In genomic region chr2:113273031-113273551, GRCh38 we compare ENCODE assay signal across 1 cellular context.
TF ChIP-seq lines count a peak whose summit lies in the region.

No MANE protein-coding gene starts in this region.

TF ChIP-seq in GM12878, 131 proteins besides CTCF, POLR2A, EP300 and RAD21 (continued from another document):
- no peak for TF ChIP-seq BCLAF1 (IDR thresholded peaks at IDR 0.05)
- TF ChIP-seq SP1 (IDR thresholded peaks at IDR 0.05; ENCODE audit: low read depth, low read length): no peak
- TF ChIP-seq MEF2B (IDR thresholded peaks at IDR 0.05; ENCODE audit: partially characterized antibody, poor library complexity, severe bottlenecking): no peak
- TF ChIP-seq RUNX3 (IDR thresholded peaks at IDR 0.05; ENCODE audit: low read length): no peak
- no peak for TF ChIP-seq CUX1 (IDR thresholded peaks at IDR 0.05; ENCODE audit: insufficient replicate concordance, low read depth, low read length)
- TF ChIP-seq ZNF274 (IDR thresholded peaks at IDR 0.05; ENCODE audit: insufficient read depth, insufficient read length): no peak
- TF ChIP-seq PKNOX1 (IDR thresholded peaks at IDR 0.05): no peak
- no peak for TF ChIP-seq ASH2L (IDR thresholded peaks at IDR 0.05; ENCODE audit: borderline replicate concordance, low read depth)
- TF ChIP-seq RFX5 (IDR thresholded peaks at IDR 0.05; ENCODE audit: low read depth, low read length): no peak
